ENCODE assay signal across 8 cellular contexts in the genomic region with DNA sequence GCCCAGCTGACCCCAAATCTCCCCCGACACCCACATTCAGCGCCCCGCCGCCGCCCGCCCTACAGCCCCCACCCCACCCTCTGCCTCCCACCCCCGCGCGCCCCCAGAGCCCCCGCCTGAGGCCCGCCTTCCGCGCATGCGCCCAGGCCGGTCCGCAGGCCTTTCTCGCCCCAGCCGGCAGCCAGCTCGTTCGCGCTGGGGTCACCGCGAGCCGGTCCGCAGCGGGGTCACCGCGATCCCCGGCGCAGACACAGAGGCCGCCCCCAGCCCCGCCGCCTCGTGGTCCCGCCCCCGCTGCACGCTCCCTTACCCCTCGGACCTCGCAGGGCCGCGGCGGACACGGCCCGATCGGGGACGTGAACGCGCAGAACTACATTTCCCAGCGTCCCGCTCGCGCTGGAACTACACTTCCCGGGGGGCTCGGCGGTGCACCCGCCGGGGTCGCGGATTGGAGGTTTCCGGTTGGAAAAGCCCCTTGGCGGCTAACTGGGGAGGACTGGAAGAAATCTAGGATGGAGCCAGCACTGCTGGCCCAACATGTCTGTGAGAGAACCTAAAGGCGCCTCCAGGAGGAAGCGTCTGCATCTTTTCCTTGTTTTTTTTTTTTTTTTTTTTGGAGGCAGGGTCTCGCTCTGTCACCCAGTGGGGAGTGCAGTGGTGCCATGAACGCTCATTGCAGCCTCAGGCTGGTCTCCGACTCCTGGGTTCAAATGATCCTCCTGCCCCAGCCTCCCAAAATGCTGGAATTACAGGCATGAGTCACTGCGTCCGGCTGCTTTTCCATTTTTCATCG. TPM values are rescaled to one million over a fixed set of nuclear protein-coding genes. Genes with fewer than 3 reads are reported as not detected.
A peak's percentile ranks its signal among the peaks of the same experiment; 100 is the strongest.
DNase-seq lines count a peak whose midpoint lies in the region; ATAC-seq and TF ChIP-seq lines count a peak whose summit lies in the region.

A gene (minus strand): TSS at position 374 of the 793 bp plus-strand sequence. CDS start 10,671 bp downstream, outside the sequence.

- H3K27ac ChIP-seq in GM23338 (ENCODE audit: low read depth) (no peak within 1 kb of the TSS), osteoblast (ENCODE audit: low read depth, low read length) (peak within 1 kb of the TSS; percentile 93), testis (peak within 1 kb of the TSS; percentile 85 to 96)

- H4K20me1 ChIP-seq in GM23338 (replicated peaks; ENCODE audit: insufficient read depth) (no peaks in the 10 kb centered on the region), osteoblast (ENCODE audit: insufficient read depth, low read length) (no peaks in the 10 kb centered on the region)

- TF ChIP-seq CTCF in GM23338 (conservative IDR thresholded peaks at IDR 0.05; ENCODE audit: low read depth in 2 of 2) (no peak), osteoblast (IDR thresholded peaks at IDR 0.05; ENCODE audit: extremely low read depth, low read depth, low read length) (no peak), testis (IDR thresholded peaks at IDR 0.05) (no peak)

- H3K27me3 ChIP-seq in GM23338 (ENCODE audit: insufficient read depth) = no peaks in the 10 kb centered on the region
- no peaks in the 10 kb centered on the region for H3K27me3 ChIP-seq in osteoblast (ENCODE audit: insufficient read depth, low read length)
- no peaks in the 10 kb centered on the region for H3K27me3 ChIP-seq in testis

- peaks cover 11% of the 10 kb centered on the region for H3K4me1 Mint-ChIP-seq in GM23338
- peaks cover 32% of the 10 kb centered on the region for H3K4me1 Mint-ChIP-seq in activated naive CD8-positive, alpha-beta T cell (ENCODE audit: low read depth)

- H3K36me3 Mint-ChIP-seq in GM23338 (ENCODE audit: low read depth) = peaks cover 54% of the 10 kb centered on the region
- H3K36me3 Mint-ChIP-seq in activated naive CD8-positive, alpha-beta T cell = peaks cover 10% of the 10 kb centered on the region

- ATAC-seq in GM23338 = peak; percentile 93

- peaks cover 26% of the 10 kb centered on the region for H3K27me3 Mint-ChIP-seq in GM23338 (ENCODE audit: insufficient read depth, low read depth, poor library complexity)
- no peaks in the 10 kb centered on the region for H3K27me3 Mint-ChIP-seq in activated naive CD8-positive, alpha-beta T cell

- TF ChIP-seq POLR2A in testis (IDR thresholded peaks at IDR 0.05) = no peak

- 1 to 3% methylated on average over 11 to 46 of the region's 69 CpGs for WGBS in testis, 2 donors

- H3K4me2 ChIP-seq in GM23338 = peak within 1 kb of the TSS; percentile 88
- peak within 1 kb of the TSS; percentile 98 for H3K4me2 ChIP-seq in osteoblast (ENCODE audit: insufficient read depth, low read length)

- no peaks in the 10 kb centered on the region for H3K9me2 ChIP-seq in GM23338 (ENCODE audit: insufficient read depth)

- H3F3A ChIP-seq in GM23338 (replicated peaks; ENCODE audit: low read depth) = peaks cover 15% of the 10 kb centered on the region

- H3K4me3 Mint-ChIP-seq in GM23338 = peak within 1 kb of the TSS; percentile 87
- H3K4me3 Mint-ChIP-seq in activated naive CD8-positive, alpha-beta T cell = peak within 1 kb of the TSS; percentile 98

- H3K4me1 ChIP-seq in GM23338 (ENCODE audit: insufficient read depth) = peaks cover 5% of the 10 kb centered on the region; the same call in 1 of the 2 replicates
- peaks cover 11% of the 10 kb centered on the region for H3K4me1 ChIP-seq in osteoblast (ENCODE audit: insufficient read depth, low read length)
- H3K4me1 ChIP-seq in testis = peaks cover 6% of the 10 kb centered on the region

- peak within 1 kb of the TSS; percentile 92 for H3K27ac Mint-ChIP-seq in GM23338
- H3K27ac Mint-ChIP-seq in activated naive CD8-positive, alpha-beta T cell = peak within 1 kb of the TSS; percentile 90

- H3K4me3 ChIP-seq in GM23338 (peak within 1 kb of the TSS; percentile 87), osteoblast (ENCODE audit: insufficient read depth, low read length) (peak within 1 kb of the TSS; percentile 75), testis (peak within 1 kb of the TSS; percentile 89 to 95)

- H3K36me3 ChIP-seq in GM23338 (ENCODE audit: insufficient read depth) (no peaks in the 10 kb centered on the region), osteoblast (ENCODE audit: insufficient read depth, low read length) (no peaks in the 10 kb centered on the region), testis (ENCODE audit: low read depth, missing control alignments) (no peaks in the 10 kb centered on the region)

- H3K9me3 Mint-ChIP-seq in GM23338 = peaks cover 40% of the 10 kb centered on the region
- no peaks in the 10 kb centered on the region for H3K9me3 Mint-ChIP-seq in activated naive CD8-positive, alpha-beta T cell (ENCODE audit: low read depth)

- intact Hi-C loops in head of caudate nucleus (cut with DNase I) = loop anchor here (2.0 kb wide), 1 partner anchor 31 kb away; a partner anchor contains a TSS
- intact Hi-C loops in testis (cut with DNase I; ENCODE audit: low total_unique reads) = no loop called here

- peak within 1 kb of the TSS; percentile 99 for H2AFZ ChIP-seq in GM23338
- H2AFZ ChIP-seq in osteoblast (ENCODE audit: low read length) = peak within 1 kb of the TSS; percentile 95

- H3K9me3 ChIP-seq in osteoblast (ENCODE audit: low read depth, low read length) (peaks cover 7% of the 10 kb centered on the region), testis (no peaks in the 10 kb centered on the region)

- peaks cover 21% of the 10 kb centered on the region for H3K79me2 ChIP-seq in GM23338 (replicated peaks; ENCODE audit: insufficient read depth)
- peaks cover 44% of the 10 kb centered on the region for H3K79me2 ChIP-seq in osteoblast (ENCODE audit: insufficient read depth, low read length)

- DNase-seq in ELR (ENCODE audit: low read depth) (peak; percentile 91), GM23338 (ENCODE audit: low spot score) (peak; percentile 97), LHCN-M2 (ENCODE audit: low read depth) (peak; percentile 86), SK-N-DZ (ENCODE audit: low spot score) (peak; percentile 94), head of caudate nucleus (peak; percentile 81 to 97 (median 93)), osteoblast (ENCODE audit: insufficient read length, low spot score, missing footprints) (peak; percentile 100), testis (peak; percentile 93)

TF ChIP-seq in GM23338, 12 proteins besides CTCF, POLR2A, EP300 and RAD21:
- TF ChIP-seq CREB1 (CRISPR knock-in tag; IDR thresholded peaks at IDR 0.05; ENCODE audit: low read depth) (peak; percentile 57; the same call in 1 of the 2 replicates), ZNF331 (CRISPR knock-in tag; IDR thresholded peaks at IDR 0.05; ENCODE audit: low read depth) (no peak), POLR2AphosphoS5 (IDR thresholded peaks at IDR 0.05; ENCODE audit: low read depth) (peak; percentile 49; the same call in 1 of the 2 replicates), EZH2phosphoT487 (IDR thresholded peaks at IDR 0.05; ENCODE audit: unreplicated experiment) (no peak)
- TF ChIP-seq, protein P1, sequence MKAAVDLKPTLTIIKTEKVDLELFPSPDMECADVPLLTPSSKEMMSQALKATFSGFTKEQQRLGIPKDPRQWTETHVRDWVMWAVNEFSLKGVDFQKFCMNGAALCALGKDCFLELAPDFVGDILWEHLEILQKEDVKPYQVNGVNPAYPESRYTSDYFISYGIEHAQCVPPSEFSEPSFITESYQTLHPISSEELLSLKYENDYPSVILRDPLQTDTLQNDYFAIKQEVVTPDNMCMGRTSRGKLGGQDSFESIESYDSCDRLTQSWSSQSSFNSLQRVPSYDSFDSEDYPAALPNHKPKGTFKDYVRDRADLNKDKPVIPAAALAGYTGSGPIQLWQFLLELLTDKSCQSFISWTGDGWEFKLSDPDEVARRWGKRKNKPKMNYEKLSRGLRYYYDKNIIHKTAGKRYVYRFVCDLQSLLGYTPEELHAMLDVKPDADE (IDR thresholded peaks at IDR 0.05) = peak; percentile 99

RNA-seq across cellular contexts. Expression of the gene that starts here (rescaled TPM):
- 14.4 and 17.1 TPM in 2 replicates for total RNA-seq in GM23338 (2014; rRNA removed; shearing (Covaris generic))
- polyA plus RNA-seq in GM23338 (2016; fragmentation: Nextera tagmentation; extraction: Ambion mirVana) (10.7 and 13.5 TPM in 2 replicates), testis (ENCODE audit: insufficient read depth, low read depth, low replicate concordance) (3.2 TPM)
- total RNA-seq in LHCN-M2 (2014; rRNA removed) (4.6 and 10.0 TPM in 2 replicates), osteoblast (10.9 and 13.6 TPM in 2 replicates), testis (10 to 100 TPM; 13.4 to 14.6 TPM)
- 2.0 TPM for polyA plus RNA-seq in LHCN-M2 (2012)
- polyA plus RNA-seq in SK-N-DZ (2014; cell fraction: cytosol; rRNA removed) = 12.5 and 14.1 TPM in 2 replicates
- polyA plus RNA-seq in SK-N-DZ (2014; cell fraction: nucleus; rRNA removed) = 48.5 and 68.0 TPM in 2 replicates
